ENCODE assay signal across 8 cellular contexts in the genomic region with DNA sequence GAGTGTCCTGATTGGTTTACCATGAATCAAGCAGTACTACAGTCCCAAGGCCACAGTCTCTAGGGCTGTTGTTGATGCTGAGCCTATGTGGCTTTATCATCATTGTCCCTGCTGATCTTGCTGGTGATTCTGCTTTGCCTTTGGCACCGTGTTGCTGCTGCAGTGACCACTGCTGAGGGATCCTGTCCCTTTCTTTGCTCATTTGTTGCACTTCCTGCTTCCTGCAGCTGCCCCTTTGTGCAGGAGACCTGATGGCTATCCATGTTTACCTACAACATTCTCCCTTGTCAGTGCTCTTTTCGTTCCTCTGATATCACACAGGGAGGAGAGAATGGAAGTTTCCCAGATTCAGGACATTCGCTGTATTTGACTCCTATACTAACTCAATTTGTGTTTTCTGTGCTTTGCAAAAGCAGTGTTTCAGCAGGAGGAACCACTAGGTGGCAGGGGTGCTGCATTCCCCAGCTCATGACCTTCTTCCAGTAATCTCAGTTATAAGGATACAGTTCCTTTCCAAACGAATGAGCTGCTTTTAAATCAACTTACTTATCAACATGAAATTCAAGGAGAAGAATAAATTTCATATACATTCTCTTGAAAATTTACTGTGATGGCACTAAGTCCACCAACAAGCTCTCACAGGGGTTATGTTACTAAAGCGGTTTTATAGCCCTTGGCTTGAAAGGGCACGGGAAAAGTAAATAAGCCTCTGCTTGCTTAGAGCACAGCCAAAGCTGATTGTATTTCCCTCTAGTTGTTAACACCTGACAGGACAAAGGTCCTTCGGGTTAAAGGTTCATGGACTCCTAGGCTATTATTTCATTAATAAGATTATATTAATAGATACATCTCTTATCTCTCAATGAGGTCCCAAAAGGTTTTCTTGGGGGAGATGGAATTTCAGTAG. TPM values are rescaled to one million over a fixed set of nuclear protein-coding genes. Genes with fewer than 3 reads are reported as not detected.
DNase-seq lines count a peak whose midpoint lies in the region; ATAC-seq and TF ChIP-seq lines count a peak whose summit lies in the region.

No MANE protein-coding gene starts in this region.

- WGBS in gastroesophageal sphincter (ENCODE audit: low coverage in 1 of 2), 2 donors: 24 to 38% methylated on average over 4 to 7 of the region's 7 CpGs
- 18 to 27% methylated on average over 7 of the region's 7 CpGs for WGBS in upper lobe of left lung, 2 donors

- H3K27ac ChIP-seq in gastroesophageal sphincter: no peak overlapping the region
- H3K27ac ChIP-seq in upper lobe of left lung: peak overlapping the region in 2 of 4 donors; percentile 27 to 51

- H3K36me3 ChIP-seq in gastroesophageal sphincter: peaks cover 0 to 16% of the 10 kb centered on the region in 2 donors
- H3K36me3 ChIP-seq in upper lobe of left lung: no peaks in the 10 kb centered on the region

- TF ChIP-seq CTCF in gastroesophageal sphincter (IDR thresholded peaks at IDR 0.05) (peak; percentile 75 to 85 (median 82)), upper lobe of left lung (IDR thresholded peaks at IDR 0.05) (peak; percentile 70 to 89 (median 78))

- TF ChIP-seq POLR2A in gastroesophageal sphincter (IDR thresholded peaks at IDR 0.05) (no peak), upper lobe of left lung (IDR thresholded peaks at IDR 0.05) (no peak)

- DNase-seq in NCI-H2107 treated with DMSO at 0.1 percent for 48 hours (lab: John Stamatoyannopoulos, UW; ENCODE audit: unreplicated experiment): peak; percentile 23
- DNase-seq in NCI-H2107 (lab: John Stamatoyannopoulos, UW): no peak
- peak in 55 of 76 experiments; percentile 3 to 58 (median 29) for DNase-seq in HUDEP-2 (lab: John Stamatoyannopoulos, UW; ENCODE audit: unreplicated experiment in 76 of 76)
- DNase-seq in RPMI7951 (ENCODE audit: low read depth): peak; percentile 66
- DNase-seq in activated effector memory CD4-positive, alpha-beta T cell treated with anti-CD3 and anti-CD28 coated beads, Interleukin-2, amount 50 U/mL, for 16 hours: peak; percentile 84
- DNase-seq in occipital lobe (lab: John Stamatoyannopoulos, UW): peak; percentile 41
- peak in 1 of 2 donors; percentile 74 for DNase-seq in upper lobe of left lung

- TF ChIP-seq EP300 in gastroesophageal sphincter (IDR thresholded peaks at IDR 0.05): no peak
- no peak for TF ChIP-seq EP300 in upper lobe of left lung (IDR thresholded peaks at IDR 0.05)

- H3K4me3 ChIP-seq in gastroesophageal sphincter: no peak overlapping the region
- no peak overlapping the region for H3K4me3 ChIP-seq in upper lobe of left lung

- H3K4me1 ChIP-seq in gastroesophageal sphincter: peaks cover 0 to 9% (median 0%) of the 10 kb centered on the region in 3 donors
- H3K4me1 ChIP-seq in upper lobe of left lung: peaks cover 6 to 21% (median 12%) of the 10 kb centered on the region in 4 donors

- no peaks in the 10 kb centered on the region for H3K9me3 ChIP-seq in gastroesophageal sphincter
- no peaks in the 10 kb centered on the region for H3K9me3 ChIP-seq in upper lobe of left lung

- H3K27me3 ChIP-seq in gastroesophageal sphincter (no peaks in the 10 kb centered on the region), upper lobe of left lung (no peaks in the 10 kb centered on the region)

- ATAC-seq in gastroesophageal sphincter: peak; percentile 58
- peak; percentile 76 to 89 for ATAC-seq in upper lobe of left lung (ENCODE audit: low FRiP score in 2 of 2)

RNA-seq across cellular contexts. Expression of gene THUMPD3, which starts 9.7 kb away (rescaled TPM):
- total RNA-seq in RPMI7951 (2014; rRNA removed; shearing (Covaris generic)): 48.4 and 63.3 TPM in 2 replicates
- 10 to 100 TPM; 18.8 to 32.1 (median 25.8) TPM for total RNA-seq in gastroesophageal sphincter
- total RNA-seq in occipital lobe: 84.4 TPM
- total RNA-seq in upper lobe of left lung: 10 to 100 TPM; 21.9 to 41.9 (median 31.0) TPM

RNA-seq across cellular contexts. Expression of gene SETD5, which starts 44.2 kb away (rescaled TPM):
- total RNA-seq in RPMI7951 (2014; rRNA removed; shearing (Covaris generic)): 56.8 and 58.4 TPM in 2 replicates
- total RNA-seq in gastroesophageal sphincter: 10 to 100 TPM; 51.5 to 95.3 (median 76.8) TPM
- total RNA-seq in occipital lobe: 38.1 TPM
- total RNA-seq in upper lobe of left lung: 100 to 1,000 TPM in 3 of 6 donors, 10 to 100 TPM in 3; 75.1 to 213 (median 113) TPM
